Comparison of ENCODE assay signal across 20 cellular contexts in the genomic region with DNA sequence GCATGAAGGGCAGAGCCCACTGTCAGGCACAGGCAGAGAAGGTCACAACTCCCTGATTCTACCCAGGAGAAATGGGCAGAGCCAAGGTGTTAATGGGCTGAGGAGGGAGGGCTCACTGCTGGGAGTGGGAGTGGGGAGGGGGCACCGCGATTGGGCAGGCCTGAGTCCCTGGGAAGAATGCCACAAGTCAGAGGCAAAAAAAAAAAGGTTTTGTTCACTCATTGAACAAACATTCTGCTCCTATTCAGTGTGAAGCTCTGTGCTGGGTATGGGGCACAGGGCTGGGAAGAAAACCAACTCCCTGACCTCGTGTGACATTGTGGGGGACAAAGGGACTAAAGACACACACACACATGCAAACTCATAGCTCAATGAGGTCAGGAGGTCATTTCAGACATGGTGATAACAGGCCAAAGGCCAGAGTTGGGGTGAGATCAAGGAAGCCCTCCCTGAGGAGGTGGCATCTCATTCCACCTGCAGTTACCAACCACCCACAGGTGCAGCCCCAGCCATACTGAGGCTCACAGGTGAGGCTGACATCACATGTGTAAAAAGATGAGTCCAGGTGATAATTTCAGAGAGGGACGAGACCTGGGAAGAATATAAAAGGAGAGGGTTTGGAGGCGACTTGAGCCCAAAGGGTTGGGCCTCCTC. TPM values are rescaled to one million over a fixed set of nuclear protein-coding genes. Genes with fewer than 3 reads are reported as not detected.
DNase-seq lines count a peak whose midpoint lies in the region; ATAC-seq, FAIRE-seq and TF ChIP-seq lines count a peak whose summit lies in the region.
"Had no signal": no experiment of that assay in that cellular context is flagged by ENCODE, and none has a peak within 500 bp of the region (broad histone marks: within the 10 kb centered on the region; RNA-seq: fewer than 3 reads in every experiment).

No MANE protein-coding gene starts in this region.

- DNase-seq in left ventricle myocardium inferior: no peak
- DNase-seq in left cardiac atrium: no peak
- no peak for DNase-seq in esophagus muscularis mucosa (ENCODE audit: extremely low spot score)
- DNase-seq in prostate gland (ENCODE audit: low spot score): no peak
- no peak for DNase-seq in activated T-cell treated with anti-CD3 and anti-CD28 coated beads, Interleukin-2, amount 50 U/mL, for 24 hours
- DNase-seq in NCI-H2196 (lab: John Stamatoyannopoulos, UW; ENCODE audit: unreplicated experiment): no peak
- DNase-seq in pancreas: no peak
- no peak for DNase-seq in AG20443 (ENCODE audit: low spot score)
- DNase-seq: ACHN; Caco-2; GDM1; IMR-90; left colon; NCI-H69; retina; stimulated activated CD4-positive, alpha-beta T cell treated with anti-CD3 and anti-CD28 coated beads, Interleukin-2, amount 100 ng/mL, for 48 hours had no signal

- H3K4me1 ChIP-seq in left ventricle myocardium inferior (peaks cover 87% of the 10 kb centered on the region), esophagus muscularis mucosa (peaks cover 54 to 79% (median 75%) of the 10 kb centered on the region in 4 donors), prostate gland (replicated peaks) (peaks cover 3% of the 10 kb centered on the region), pancreas (peaks cover 4 to 11% (median 10%) of the 10 kb centered on the region in 3 donors)

- no peak for FAIRE-seq in pancreas (lab: Jason Lieb, UNC)
- FAIRE-seq: GM12892 had no signal

- H3K4me3 ChIP-seq in left ventricle myocardium inferior (no peak overlapping the region), esophagus muscularis mucosa (no peak overlapping the region), prostate gland (no peak overlapping the region), pancreas (no peak overlapping the region)
- H3K4me3 ChIP-seq: hepatocyte, tibial nerve had no signal

- H3K36me3 ChIP-seq in left ventricle myocardium inferior (no peaks in the 10 kb centered on the region), esophagus muscularis mucosa (no peaks in the 10 kb centered on the region), prostate gland (no peaks in the 10 kb centered on the region), pancreas (no peaks in the 10 kb centered on the region)
- H3K36me3 ChIP-seq: tibial nerve had no signal

- TF ChIP-seq EP300 in esophagus muscularis mucosa (IDR thresholded peaks at IDR 0.05): no peak

- no peak overlapping the region for H3K4me3 Mint-ChIP-seq in activated T-cell treated with anti-CD3 and anti-CD28 coated beads, Interleukin-2, amount 50 U/mL, for 24 hours

- H3K4me1 Mint-ChIP-seq in activated T-cell treated with anti-CD3 and anti-CD28 coated beads, Interleukin-2, amount 50 U/mL, for 24 hours (ENCODE audit: low read depth): peaks cover 37% of the 10 kb centered on the region

- 68% methylated on average over 5 of the region's 5 CpGs for WGBS in esophagus muscularis mucosa
- WGBS in prostate gland: 49% methylated on average over 5 of the region's 5 CpGs
- WGBS in pancreas, 2 donors: 45 to 47% methylated on average over 5 of the region's 5 CpGs

- H3K9me3 ChIP-seq in left ventricle myocardium inferior (replicated peaks) (no peaks in the 10 kb centered on the region), esophagus muscularis mucosa (no peaks in the 10 kb centered on the region), prostate gland (no peaks in the 10 kb centered on the region), pancreas (no peaks in the 10 kb centered on the region)
- H3K9me3 ChIP-seq: Caco-2, tibial nerve had no signal

- no peaks in the 10 kb centered on the region for H3K36me3 Mint-ChIP-seq in activated T-cell treated with anti-CD3 and anti-CD28 coated beads, Interleukin-2, amount 50 U/mL, for 24 hours (ENCODE audit: low read depth)

- intact Hi-C loops in left ventricle myocardium inferior (cut with micrococcal nuclease): no loop called here
- intact Hi-C loops in left cardiac atrium (cut with DNase I): no loop called here
- intact Hi-C loops in esophagus muscularis mucosa (cut with DNase I): loop anchor here (5.0 kb wide), 1 partner anchor 34 kb away; no protein-coding TSS in a partner anchor
- intact Hi-C loops in prostate gland (cut with DNase I): loop anchor here (10.0 kb wide), 1 partner anchor 318 kb away; the partner anchor contains the start of gene RBM38
- intact Hi-C loops in pancreas (cut with DNase I): no loop called here

- ATAC-seq in left cardiac atrium (no peak), pancreas (no peak)
- ATAC-seq: HCT116, left colon had no signal

- TF ChIP-seq POLR2A in esophagus muscularis mucosa (IDR thresholded peaks at IDR 0.05; ENCODE audit: low read depth): no peak
- TF ChIP-seq POLR2A in prostate gland (IDR thresholded peaks at IDR 0.05): no peak

- no peak for TF ChIP-seq CTCF in left ventricle myocardium inferior (IDR thresholded peaks at IDR 0.05; ENCODE audit: borderline replicate concordance)
- no peak for TF ChIP-seq CTCF in esophagus muscularis mucosa (IDR thresholded peaks at IDR 0.05)
- TF ChIP-seq CTCF in prostate gland (IDR thresholded peaks at IDR 0.05): no peak
- no peak for TF ChIP-seq CTCF in pancreas (IDR thresholded peaks at IDR 0.05)

- H3K27ac ChIP-seq in left ventricle myocardium inferior (replicated peaks) (peak overlapping the region; percentile 80), esophagus muscularis mucosa (replicated peaks in 1 of 4) (peak overlapping the region; percentile 69 to 91 (median 85)), prostate gland (peak overlapping the region; percentile 98 to 99), pancreas (no peak overlapping the region)
- H3K27ac ChIP-seq: hepatocyte had no signal

- H3K27me3 ChIP-seq in left ventricle myocardium inferior (ENCODE audit: low read depth) (no peaks in the 10 kb centered on the region), esophagus muscularis mucosa (no peaks in the 10 kb centered on the region), prostate gland (replicated peaks; ENCODE audit: insufficient read depth) (no peaks in the 10 kb centered on the region), pancreas (no peaks in the 10 kb centered on the region)
- H3K27me3 ChIP-seq: hepatocyte, tibial nerve had no signal

- peaks cover 13% of the 10 kb centered on the region for H3K27me3 Mint-ChIP-seq in activated T-cell treated with anti-CD3 and anti-CD28 coated beads, Interleukin-2, amount 50 U/mL, for 24 hours

- H3K9me3 Mint-ChIP-seq in activated T-cell treated with anti-CD3 and anti-CD28 coated beads, Interleukin-2, amount 50 U/mL, for 24 hours: no peaks in the 10 kb centered on the region

- H3K27ac Mint-ChIP-seq in activated T-cell treated with anti-CD3 and anti-CD28 coated beads, Interleukin-2, amount 50 U/mL, for 24 hours: no peak overlapping the region

RNA-seq across cellular contexts. Expression of gene PMEPA1, which starts 3.2 kb away (rescaled TPM):
- total RNA-seq in left ventricle myocardium inferior: 36.4 TPM
- 10 to 100 TPM; 28.3 to 60.3 TPM for total RNA-seq in left cardiac atrium
- 10 to 100 TPM; 10.4 to 37.8 (median 17.4) TPM for total RNA-seq in esophagus muscularis mucosa
- total RNA-seq in prostate gland: 100 to 1,000 TPM in 1 of 2 donors, 10 to 100 TPM in 1; 96.5 to 245 TPM
- 10 to 100 TPM; 24.8 to 98.2 (median 33.6) TPM for total RNA-seq in pancreas
- polyA plus RNA-seq in pancreas: 10 to 100 TPM; 28.4 to 45.5 TPM

Comparison
In these comparisons a context has a peak if more than half of its experiments do, and no peak if none do; other contexts are left out.
1. H3K27ac ChIP-seq: peak in left ventricle myocardium inferior (single experiment), esophagus muscularis mucosa (4 of 4) and prostate gland (2 of 2); none in pancreas (0 of 4).
2. intact Hi-C loops: an anchor here in esophagus muscularis mucosa (5.0 kb wide) and prostate gland (10.0 kb wide); none called in left ventricle myocardium inferior, left cardiac atrium and pancreas.